10 cellular contexts compared by ENCODE assay signal in genomic region chr2:42926438-42927333, GRCh38.
DNase-seq lines count a peak whose midpoint lies in the region; ATAC-seq, FAIRE-seq and TF ChIP-seq lines count a peak whose summit lies in the region.
"Had no signal": no experiment of that assay in that cellular context is flagged by ENCODE, and none has a peak within 500 bp of the region (broad histone marks: within the 10 kb centered on the region; RNA-seq: fewer than 3 reads in every experiment).

No MANE protein-coding gene starts in this region.

- 30 to 33% methylated on average over 8 to 12 of the region's 26 CpGs for WGBS in esophagus squamous epithelium, 2 donors
- whole genome bisulfite sequencing in pancreas, 2 donors = 27 to 31% methylated on average over 24 to 26 of the region's 26 CpGs

- peak; percentile 86 for DNase-seq in COLO668 (lab: John Stamatoyannopoulos, UW; ENCODE audit: unreplicated experiment)
- peak; percentile 91 for DNase-seq in NCI-H69 (lab: John Stamatoyannopoulos, UW)
- no peak for DNase-seq in esophagus squamous epithelium (lab: John Stamatoyannopoulos, UW)
- peak; percentile 75 to 89 (median 83) for DNase-seq in pancreas
- no peak for DNase-seq in NCI-H2227 treated with DMSO at 0.1 percent for 48 hours (lab: John Stamatoyannopoulos, UW)
- DNase-seq in urothelium cell line (ENCODE audit: low spot score) = no peak
- no peak for DNase-seq in dermis blood vessel endothelial cell
- DNase-seq: naive thymus-derived CD4-positive, alpha-beta T cell; T-helper 1 cell had no signal

- intact Hi-C loops in esophagus squamous epithelium (cut with DNase I) (loop anchor here (5.0 kb wide), 1 partner anchor 69 kb away; no protein-coding TSS in a partner anchor), pancreas (cut with DNase I) (loop anchor here in 1 of 3 donors (10.0 kb wide), 1 partner anchor 72 kb away; no protein-coding TSS in a partner anchor)

- no peak for TF ChIP-seq POLR2A in esophagus squamous epithelium (IDR thresholded peaks at IDR 0.05)

- H3K4me3 ChIP-seq in esophagus squamous epithelium (no peak overlapping the region), pancreas (no peak overlapping the region)

- no peaks in the 10 kb centered on the region for H3K36me3 ChIP-seq in esophagus squamous epithelium
- no peaks in the 10 kb centered on the region for H3K36me3 ChIP-seq in pancreas

- H3K27me3 ChIP-seq in esophagus squamous epithelium (no peaks in the 10 kb centered on the region), pancreas (no peaks in the 10 kb centered on the region)

- FAIRE-seq in pancreas (lab: Jason Lieb, UNC) (no peak), urothelium cell line (lab: Jason Lieb, UNC) (no peak)

- H3K9me3 ChIP-seq in esophagus squamous epithelium = no peaks in the 10 kb centered on the region
- no peaks in the 10 kb centered on the region for H3K9me3 ChIP-seq in pancreas

- TF ChIP-seq CTCF in esophagus squamous epithelium (IDR thresholded peaks at IDR 0.05) = no peak
- TF ChIP-seq CTCF in pancreas (IDR thresholded peaks at IDR 0.05) = no peak

- ATAC-seq in pancreas (peak; percentile 57 to 74 (median 68)), GM19397 (IDR thresholded peaks at IDR 0.05; ENCODE audit: unreplicated experiment) (no peak)
- ATAC-seq: naive thymus-derived CD4-positive, alpha-beta T cell had no signal

- H3K4me1 ChIP-seq in esophagus squamous epithelium (peaks cover 72 to 100% (median 88%) of the 10 kb centered on the region in 3 donors), pancreas (peaks cover 58 to 73% (median 73%) of the 10 kb centered on the region in 3 donors)

- H3K27ac ChIP-seq in esophagus squamous epithelium (peak overlapping the region; percentile 81 to 93 (median 88)), pancreas (peak overlapping the region; percentile 86 to 93 (median 88))

Comparison
In these comparisons a context has a peak if more than half of its experiments do, and no peak if none do; other contexts are left out.
1. DNase-seq: peak in COLO668 (single experiment), NCI-H69 (single experiment) and pancreas (6 of 6); none in esophagus squamous epithelium (single experiment), NCI-H2227 treated with DMSO at 0.1 percent for 48 hours (single experiment), urothelium cell line (single experiment) and dermis blood vessel endothelial cell (single experiment).